14 cellular contexts compared by ENCODE assay signal in the genomic region with DNA sequence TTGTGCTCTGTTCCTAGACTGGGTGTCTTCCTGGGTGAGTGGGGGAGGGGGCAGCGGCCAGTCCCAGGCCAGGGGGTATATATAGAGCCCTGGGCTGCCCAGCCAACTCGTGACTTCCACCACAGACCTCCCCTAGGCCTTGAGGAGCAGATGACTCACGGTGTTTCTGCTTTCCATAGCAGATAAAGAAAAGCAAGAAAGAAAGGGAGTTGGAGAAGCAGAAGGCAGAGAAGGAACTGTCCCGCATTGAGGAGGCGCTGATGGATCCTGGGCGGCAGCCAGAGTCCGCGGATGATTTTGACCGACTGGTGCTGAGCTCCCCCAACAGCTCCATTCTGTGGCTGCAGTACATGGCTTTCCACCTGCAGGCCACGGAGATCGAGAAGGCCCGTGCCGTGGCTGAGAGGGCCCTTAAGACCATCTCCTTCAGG. TPM values are rescaled to one million over a fixed set of nuclear protein-coding genes. Genes with fewer than 3 reads are reported as not detected.
A peak's percentile ranks its signal among the peaks of the same experiment; 100 is the strongest.
DNase-seq lines count a peak whose midpoint lies in the region; ATAC-seq, FAIRE-seq and TF ChIP-seq lines count a peak whose summit lies in the region.
"Had no signal": no experiment of that assay in that cellular context is flagged by ENCODE, and none has a peak within 500 bp of the region (broad histone marks: within the 10 kb centered on the region; RNA-seq: fewer than 3 reads in every experiment).

No MANE protein-coding gene starts in this region.

- H3K27ac Mint-ChIP-seq in activated CD4-positive, alpha-beta T cell treated with anti-CD3 and anti-CD28 coated beads, Interleukin-2, amount 10 ng/mL, durations not matched to agents 24 days and 14 days, result peak overlapping the region; percentile 29
- no peak overlapping the region for H3K27ac Mint-ChIP-seq in activated CD4-positive, alpha-beta T cell treated with anti-CD3 and anti-CD28 coated beads, Interleukin-2, amount 10 ng/mL, durations not matched to agents 7 days and 5 days
- H3K27ac Mint-ChIP-seq in stimulated activated memory B cell treated with anti-CD40 and anti-IgM and Interleukin-4, amounts not matched to agents 10 μg/mL and 1 μg/mL and 100 μg/mL, for 72 hours, result peak overlapping the region; percentile 65
- H3K27ac Mint-ChIP-seq in GM23338, result no peak overlapping the region

- H4K20me1 ChIP-seq in K562 (replicated peaks; ENCODE audit: control insufficient read depth, insufficient read depth, low read length) (0 out of 2 replicates have a peak, but pooled peaks cover 3% of the 10 kb centered on the region), GM23338 (replicated peaks; ENCODE audit: insufficient read depth) (peaks cover 9% of the 10 kb centered on the region; the same call in 1 of the 2 replicates)

- no peaks in the 10 kb centered on the region for H3K27me3 ChIP-seq in K562 (ENCODE audit: control insufficient read depth in 2 of 2, insufficient read depth in 2 of 2, low read length in 2 of 2)
- no peaks in the 10 kb centered on the region for H3K27me3 ChIP-seq in right cardiac atrium (ENCODE audit: control insufficient read depth, insufficient read depth)
- no peaks in the 10 kb centered on the region for H3K27me3 ChIP-seq in GM23338 (ENCODE audit: insufficient read depth)

- TF ChIP-seq CTCF in K562 (IDR thresholded peaks at IDR 0.05 in 2 of 3, conservative IDR thresholded peaks at IDR 0.05 in 1 of 3; ENCODE audit: insufficient read depth in 2 of 3, low read depth in 1 of 3, low read length in 3 of 3) (no peak), GM23338 (conservative IDR thresholded peaks at IDR 0.05; ENCODE audit: low read depth in 2 of 2) (no peak)

- BruUV-seq in K562 (replicated peaks; lab: Mats Ljungman, UMichigan), result no TSS peak

- H3K9me2 ChIP-seq in GM23338 (ENCODE audit: insufficient read depth), result no peaks in the 10 kb centered on the region

- no peak overlapping the region for H3K4me3 Mint-ChIP-seq in activated CD4-positive, alpha-beta T cell treated with anti-CD3 and anti-CD28 coated beads, Interleukin-2, amount 10 ng/mL, durations not matched to agents 24 days and 14 days
- no peak overlapping the region for H3K4me3 Mint-ChIP-seq in activated CD4-positive, alpha-beta T cell treated with anti-CD3 and anti-CD28 coated beads, Interleukin-2, amount 10 ng/mL, durations not matched to agents 7 days and 5 days
- H3K4me3 Mint-ChIP-seq in stimulated activated memory B cell treated with anti-CD40 and anti-IgM and Interleukin-4, amounts not matched to agents 10 μg/mL and 1 μg/mL and 100 μg/mL, for 72 hours, result no peak overlapping the region
- H3K4me3 Mint-ChIP-seq in GM23338, result no peak overlapping the region
- H3K4me3 Mint-ChIP-seq: T-cell had no signal

- H3K9me1 ChIP-seq in K562 (ENCODE audit: control insufficient read depth, insufficient read depth, low read length), result no peaks in the 10 kb centered on the region

- H3K4me1 ChIP-seq in K562 (replicated peaks in 1 of 2; ENCODE audit: control insufficient read depth in 2 of 2, insufficient read depth in 2 of 2, low read length in 2 of 2) (no peaks in the 10 kb centered on the region; a peak in 2 of 5 replicates), right cardiac atrium (ENCODE audit: control insufficient read depth, insufficient read depth, low read length) (peaks cover 19% of the 10 kb centered on the region), GM23338 (ENCODE audit: insufficient read depth) (no peaks in the 10 kb centered on the region)

- no peak for FAIRE-seq in K562 (lab: Jason Lieb, UNC)

- peaks cover 93% of the 10 kb centered on the region; the same call in 2 of the 3 replicates for H3K36me3 ChIP-seq in K562 (ENCODE audit: control insufficient read depth, insufficient read depth, low read length)
- H3K36me3 ChIP-seq in GM23338 (ENCODE audit: insufficient read depth), result peaks cover 72% of the 10 kb centered on the region

- H3K27me3 Mint-ChIP-seq in activated CD4-positive, alpha-beta T cell treated with anti-CD3 and anti-CD28 coated beads, Interleukin-2, amount 10 ng/mL, durations not matched to agents 24 days and 14 days, result no peaks in the 10 kb centered on the region
- H3K27me3 Mint-ChIP-seq in activated CD4-positive, alpha-beta T cell treated with anti-CD3 and anti-CD28 coated beads, Interleukin-2, amount 10 ng/mL, durations not matched to agents 7 days and 5 days, result no peaks in the 10 kb centered on the region
- H3K27me3 Mint-ChIP-seq in stimulated activated memory B cell treated with anti-CD40 and anti-IgM and Interleukin-4, amounts not matched to agents 10 μg/mL and 1 μg/mL and 100 μg/mL, for 72 hours, result no peaks in the 10 kb centered on the region
- H3K27me3 Mint-ChIP-seq in GM23338 (ENCODE audit: insufficient read depth, low read depth, poor library complexity), result peaks cover 8% of the 10 kb centered on the region
- H3K27me3 Mint-ChIP-seq: T-cell had no signal

- H2AFZ ChIP-seq in K562 (ENCODE audit: low read depth, low read length) (no peak overlapping the region), GM23338 (no peak overlapping the region)

- H3K9me3 ChIP-seq in K562 (replicated peaks; ENCODE audit: control insufficient read depth, insufficient read depth, low read depth, low read length) (no peaks in the 10 kb centered on the region), right cardiac atrium (ENCODE audit: control insufficient read depth, low read length) (no peaks in the 10 kb centered on the region)

- in situ Hi-C loops in K562 (cut with MboI), result no loop called here

- no peak for DNase-seq in activated CD4-positive, alpha-beta T cell treated with anti-CD3 and anti-CD28 coated beads, Interleukin-2, amount 10 ng/mL, durations not matched to agents 24 days and 14 days
- no peak for DNase-seq in activated CD4-positive, alpha-beta T cell treated with anti-CD3 and anti-CD28 coated beads, Interleukin-2, amount 10 ng/mL, durations not matched to agents 7 days and 5 days
- DNase-seq in K562 (ENCODE audit: extremely low read depth in 1 of 4, low spot score in 3 of 4) (no peak), right cardiac atrium (peak; percentile 62 to 80 (median 80)), NCI-H146 treated with DMSO at 0.1 percent for 48 hours (lab: John Stamatoyannopoulos, UW; ENCODE audit: unreplicated experiment) (no peak), GM23338 (ENCODE audit: low spot score) (no peak)
- DNase-seq: 8988T, kidney glomerular epithelial cell, NCI-H187 treated with DMSO at 0.1 percent for 48 hours, T-cell had no signal

- H3F3A ChIP-seq in GM23338 (replicated peaks; ENCODE audit: low read depth), result no peaks in the 10 kb centered on the region

- no peak for TF ChIP-seq RAD21 in K562 (CRISPR knock-in tag; conservative IDR thresholded peaks at IDR 0.05 in 1 of 2, IDR thresholded peaks at IDR 0.05 in 1 of 2)

- peaks cover 11% of the 10 kb centered on the region for H3K4me1 Mint-ChIP-seq in activated CD4-positive, alpha-beta T cell treated with anti-CD3 and anti-CD28 coated beads, Interleukin-2, amount 10 ng/mL, durations not matched to agents 24 days and 14 days
- H3K4me1 Mint-ChIP-seq in activated CD4-positive, alpha-beta T cell treated with anti-CD3 and anti-CD28 coated beads, Interleukin-2, amount 10 ng/mL, durations not matched to agents 7 days and 5 days, result peaks cover 15% of the 10 kb centered on the region
- H3K4me1 Mint-ChIP-seq in stimulated activated memory B cell treated with anti-CD40 and anti-IgM and Interleukin-4, amounts not matched to agents 10 μg/mL and 1 μg/mL and 100 μg/mL, for 72 hours, result no peaks in the 10 kb centered on the region
- no peaks in the 10 kb centered on the region for H3K4me1 Mint-ChIP-seq in GM23338

- H3K4me2 ChIP-seq in K562 (ENCODE audit: insufficient read depth, low read length), result no peak overlapping the region
- H3K4me2 ChIP-seq in GM23338, result no peak overlapping the region

- no peak for TF ChIP-seq POLR2A in K562 (conservative IDR thresholded peaks at IDR 0.05)

- H3K9me3 Mint-ChIP-seq in activated CD4-positive, alpha-beta T cell treated with anti-CD3 and anti-CD28 coated beads, Interleukin-2, amount 10 ng/mL, durations not matched to agents 24 days and 14 days, result no peaks in the 10 kb centered on the region
- no peaks in the 10 kb centered on the region for H3K9me3 Mint-ChIP-seq in activated CD4-positive, alpha-beta T cell treated with anti-CD3 and anti-CD28 coated beads, Interleukin-2, amount 10 ng/mL, durations not matched to agents 7 days and 5 days
- H3K9me3 Mint-ChIP-seq in stimulated activated memory B cell treated with anti-CD40 and anti-IgM and Interleukin-4, amounts not matched to agents 10 μg/mL and 1 μg/mL and 100 μg/mL, for 72 hours, result no peaks in the 10 kb centered on the region
- H3K9me3 Mint-ChIP-seq in GM23338, result no peaks in the 10 kb centered on the region
- H3K9me3 Mint-ChIP-seq: T-cell had no signal

- TF ChIP-seq EP300 in K562 (IDR thresholded peaks at IDR 0.05; ENCODE audit: low read length), result no peak

- POLR2A ChIA-PET in activated CD4-positive, alpha-beta T cell treated with anti-CD3 and anti-CD28 coated beads, Interleukin-2, amount 10 ng/mL, durations not matched to agents 7 days and 5 days (lab: Charles Lee), result no interaction called here
- POLR2A ChIA-PET in K562 (lab: Yijun Ruan, JAX), result interaction anchor here (0.6 to 1.6 kb wide), 3 partner anchors 12 to 136 kb away, joined by 3 to 6 read pairs (median 3); no protein-coding TSS in a partner anchor

- no peaks in the 10 kb centered on the region for H3K79me2 ChIP-seq in K562 (ENCODE audit: control insufficient read depth, insufficient read depth, low read length)
- H3K79me2 ChIP-seq in GM23338 (replicated peaks; ENCODE audit: insufficient read depth), result no peaks in the 10 kb centered on the region

- H3K36me3 Mint-ChIP-seq in activated CD4-positive, alpha-beta T cell treated with anti-CD3 and anti-CD28 coated beads, Interleukin-2, amount 10 ng/mL, durations not matched to agents 24 days and 14 days (ENCODE audit: low read depth), result peaks cover 73% of the 10 kb centered on the region
- H3K36me3 Mint-ChIP-seq in activated CD4-positive, alpha-beta T cell treated with anti-CD3 and anti-CD28 coated beads, Interleukin-2, amount 10 ng/mL, durations not matched to agents 7 days and 5 days (ENCODE audit: low read depth), result peaks cover 69% of the 10 kb centered on the region
- peaks cover 73% of the 10 kb centered on the region for H3K36me3 Mint-ChIP-seq in stimulated activated memory B cell treated with anti-CD40 and anti-IgM and Interleukin-4, amounts not matched to agents 10 μg/mL and 1 μg/mL and 100 μg/mL, for 72 hours
- peaks cover 89% of the 10 kb centered on the region for H3K36me3 Mint-ChIP-seq in GM23338 (ENCODE audit: low read depth)

- H3K27ac ChIP-seq in K562 (ENCODE audit: extremely low read depth, low read depth, low read length) (no peak overlapping the region), right cardiac atrium (ENCODE audit: low read length) (peak overlapping the region; percentile 15), GM23338 (ENCODE audit: low read depth) (no peak overlapping the region)

- CTCF ChIA-PET in activated CD4-positive, alpha-beta T cell treated with anti-CD3 and anti-CD28 coated beads, Interleukin-2, amount 10 ng/mL, durations not matched to agents 7 days and 5 days (lab: Charles Lee), result interaction anchor here (0.5 to 3.3 kb wide), 4 partner anchors 8 to 894 kb away, joined by 3 to 9 read pairs (median 4); no protein-coding TSS in a partner anchor
- CTCF ChIA-PET in K562 (lab: Yijun Ruan, JAX; ENCODE audit: low intra/inter-chr PET ratio), result no interaction called here

- H3K4me3 ChIP-seq in K562, result no peak overlapping the region
- no peak overlapping the region for H3K4me3 ChIP-seq in right cardiac atrium (ENCODE audit: low read length)
- no peak overlapping the region for H3K4me3 ChIP-seq in GM23338

- intact Hi-C loops in activated CD4-positive, alpha-beta T cell treated with anti-CD3 and anti-CD28 coated beads, Interleukin-2, amount 10 ng/mL, durations not matched to agents 24 days and 14 days (cut with micrococcal nuclease), result no loop called here
- intact Hi-C loops in K562 (cut with micrococcal nuclease), result no loop called here
- intact Hi-C loops in right cardiac atrium (cut with DNase I), result no loop called here

- no peak overlapping the region for H3K9ac ChIP-seq in K562 (ENCODE audit: insufficient read depth in 1 of 2, low read depth in 2 of 2, low read length in 2 of 2)

- 85% methylated on average over 6 of the region's 13 CpGs for WGBS in K562 (ENCODE audit: insufficient coverage, low coverage, missing lambda C conversion rate)
- 61% methylated on average over 13 of the region's 13 CpGs for WGBS in right cardiac atrium

- ATAC-seq in K562, result no peak
- ATAC-seq in right cardiac atrium, result peak; percentile 9
- no peak for ATAC-seq in stimulated activated memory B cell treated with anti-CD40 and anti-IgM and Interleukin-4, amounts not matched to agents 10 μg/mL and 1 μg/mL and 100 μg/mL, for 72 hours
- ATAC-seq in GM23338, result no peak
- ATAC-seq in SK-N-SH treated with all-trans-retinoic acid at 6 μM for 48 hours, result no peak
- ATAC-seq: esophagus mucosa, T-cell had no signal

RNA-seq across cellular contexts. Expression of gene CALHM2, which starts 10.1 kb away (rescaled TPM):
- 14.0 and 17.5 TPM in 2 replicates for total RNA-seq in activated CD4-positive, alpha-beta T cell treated with anti-CD3 and anti-CD28 coated beads, Interleukin-2, amount 10 ng/mL, durations not matched to agents 24 days and 14 days
- 100 to 1,000 TPM in 1 of 2 experiments, 10 to 100 TPM in 1; 89.6 to 109 TPM for total RNA-seq in activated CD4-positive, alpha-beta T cell treated with anti-CD3 and anti-CD28 coated beads, Interleukin-2, amount 10 ng/mL, durations not matched to agents 7 days and 5 days
- total RNA-seq in K562 (2011; cell fraction: chromatin; rRNA removed; ENCODE audit: low replicate concordance), result not detected in 2 replicates
- not detected in 2 replicates for total RNA-seq in K562 (2011; cell fraction: nucleolus; rRNA removed)
- not detected in 2 replicates for total RNA-seq in K562 (2011; cell fraction: nucleoplasm; rRNA removed)
- not detected in 2 replicates for total RNA-seq in K562 (2014; rRNA removed)
- total RNA-seq in K562 (2014; rRNA removed; fragmentation: Illumina TruSeq; extraction: Trizol), result not detected in 2 replicates
- not detected in 2 replicates for total RNA-seq in K562 (2015; rRNA removed; fragmentation: Illumina TruSeq; extraction: Trizol)
- 0.16 TPM in 1 of 2 replicates, not detected in the other for total RNA-seq in K562 (2021)
- polyA plus RNA-seq in K562 (2011; rRNA removed), result 0.08 and 0.39 TPM in 2 replicates
- polyA plus RNA-seq in K562 (2011; cell fraction: cytosol; rRNA removed), result 0.10 and 0.41 TPM in 2 replicates
- 0.17 and 0.35 TPM in 2 replicates for polyA plus RNA-seq in K562 (2011; cell fraction: nucleus; rRNA removed)
- 1.3 and 1.7 TPM in 2 replicates for polyA plus RNA-seq in K562 (2012)
- polyA plus RNA-seq in K562 (2014; fragmentation: Illumina TruSeq; extraction: Trizol), result not detected in 2 replicates
- polyA plus RNA-seq in K562 (2014; fragmentation: Nextera tagmentation; extraction: Ambion mirVana), result under 1 TPM; 0.13 to 0.14 TPM
- polyA plus RNA-seq in K562 (2014; rRNA removed), result not detected in 2 replicates
- not detected in 2 replicates for polyA minus RNA-seq in K562 (2011; rRNA and poly(A)+ RNA removed)
- 0.73 TPM in 1 of 2 replicates, not detected in the other for polyA minus RNA-seq in K562 (2011; cell fraction: cytosol; rRNA and poly(A)+ RNA removed)
- 0.22 TPM in 1 of 2 replicates, not detected in the other for polyA minus RNA-seq in K562 (2011; cell fraction: nucleus; rRNA and poly(A)+ RNA removed)
- total RNA-seq in right cardiac atrium, result 10 to 100 TPM; 24.6 to 31.9 (median 30.3) TPM
- 22.1 TPM for polyA plus RNA-seq in right cardiac atrium
- 2.1 and 2.7 TPM in 2 replicates for total RNA-seq in GM23338 (2014; rRNA removed; shearing (Covaris generic))
- 2.1 and 2.2 TPM in 2 replicates for polyA plus RNA-seq in GM23338 (2016; fragmentation: Nextera tagmentation; extraction: Ambion mirVana)

RNA-seq across cellular contexts. Expression of gene CALHM1, which starts 16.7 kb away (rescaled TPM):
- total RNA-seq in activated CD4-positive, alpha-beta T cell treated with anti-CD3 and anti-CD28 coated beads, Interleukin-2, amount 10 ng/mL, durations not matched to agents 24 days and 14 days, result not detected in 2 replicates
- total RNA-seq in activated CD4-positive, alpha-beta T cell treated with anti-CD3 and anti-CD28 coated beads, Interleukin-2, amount 10 ng/mL, durations not matched to agents 7 days and 5 days, result under 1 TPM; 0.12 to 0.21 TPM
- not detected in 2 replicates for total RNA-seq in K562 (2011; cell fraction: chromatin; rRNA removed; ENCODE audit: low replicate concordance)
- total RNA-seq in K562 (2011; cell fraction: nucleolus; rRNA removed), result not detected in 2 replicates
- total RNA-seq in K562 (2011; cell fraction: nucleoplasm; rRNA removed), result not detected in 2 replicates
- not detected in 2 replicates for total RNA-seq in K562 (2014; rRNA removed)
- total RNA-seq in K562 (2014; rRNA removed; fragmentation: Illumina TruSeq; extraction: Trizol), result not detected in 2 replicates
- total RNA-seq in K562 (2015; rRNA removed; fragmentation: Illumina TruSeq; extraction: Trizol), result not detected in 2 replicates
- not detected in 2 replicates for total RNA-seq in K562 (2021)
- not detected in 2 replicates for polyA plus RNA-seq in K562 (2011; rRNA removed)
- not detected in 2 replicates for polyA plus RNA-seq in K562 (2011; cell fraction: cytosol; rRNA removed)
- not detected in 2 replicates for polyA plus RNA-seq in K562 (2011; cell fraction: nucleus; rRNA removed)
- not detected in 2 replicates for polyA plus RNA-seq in K562 (2012)
- not detected in 2 replicates for polyA plus RNA-seq in K562 (2014; fragmentation: Illumina TruSeq; extraction: Trizol)
- under 1 TPM in 1 of 2 experiments, not detected in 1; 0.03 TPM for polyA plus RNA-seq in K562 (2014; fragmentation: Nextera tagmentation; extraction: Ambion mirVana)
- polyA plus RNA-seq in K562 (2014; rRNA removed), result not detected in 2 replicates
- polyA minus RNA-seq in K562 (2011; rRNA and poly(A)+ RNA removed), result not detected in 2 replicates
- not detected in 2 replicates for polyA minus RNA-seq in K562 (2011; cell fraction: cytosol; rRNA and poly(A)+ RNA removed)
- not detected in 2 replicates for polyA minus RNA-seq in K562 (2011; cell fraction: nucleus; rRNA and poly(A)+ RNA removed)
- not detected for total RNA-seq in right cardiac atrium
- not detected for polyA plus RNA-seq in right cardiac atrium
- 0.93 TPM in 1 of 2 replicates, not detected in the other for total RNA-seq in GM23338 (2014; rRNA removed; shearing (Covaris generic))
- 0.11 and 0.16 TPM in 2 replicates for polyA plus RNA-seq in GM23338 (2016; fragmentation: Nextera tagmentation; extraction: Ambion mirVana)
- total RNA-seq: aorta, T-cell had no signal
- polyA plus RNA-seq: aorta had no signal

RNA-seq across cellular contexts. Expression of gene CALHM3, which starts 37.0 kb away (rescaled TPM):
- total RNA-seq in activated CD4-positive, alpha-beta T cell treated with anti-CD3 and anti-CD28 coated beads, Interleukin-2, amount 10 ng/mL, durations not matched to agents 24 days and 14 days, result not detected in 2 replicates
- total RNA-seq in activated CD4-positive, alpha-beta T cell treated with anti-CD3 and anti-CD28 coated beads, Interleukin-2, amount 10 ng/mL, durations not matched to agents 7 days and 5 days, result under 1 TPM in 1 of 2 experiments, not detected in 1; 0.17 TPM
- total RNA-seq in K562 (2011; cell fraction: chromatin; rRNA removed; ENCODE audit: low replicate concordance), result not detected in 2 replicates
- not detected in 2 replicates for total RNA-seq in K562 (2011; cell fraction: nucleolus; rRNA removed)
- total RNA-seq in K562 (2011; cell fraction: nucleoplasm; rRNA removed), result not detected in 2 replicates
- total RNA-seq in K562 (2014; rRNA removed) (not detected in 2 replicates), K562 (2014; rRNA removed; fragmentation: Illumina TruSeq; extraction: Trizol) (not detected in 2 replicates), K562 (2015; rRNA removed; fragmentation: Illumina TruSeq; extraction: Trizol) (not detected in 2 replicates), K562 (2021) (not detected in 2 replicates), right cardiac atrium (not detected)
- polyA plus RNA-seq in K562 (2011; rRNA removed) (not detected in 2 replicates), K562 (2014; fragmentation: Illumina TruSeq; extraction: Trizol) (not detected in 2 replicates), K562 (2014; fragmentation: Nextera tagmentation; extraction: Ambion mirVana) (not detected), K562 (2014; rRNA removed) (not detected in 2 replicates), right cardiac atrium (not detected), GM23338 (2016; fragmentation: Nextera tagmentation; extraction: Ambion mirVana) (0.19 TPM in 1 of 2 replicates, not detected in the other)
- not detected in 2 replicates for polyA plus RNA-seq in K562 (2011; cell fraction: cytosol; rRNA removed)
- not detected in 2 replicates for polyA plus RNA-seq in K562 (2011; cell fraction: nucleus; rRNA removed)
- 0.10 TPM in 1 of 2 replicates, not detected in the other for polyA plus RNA-seq in K562 (2012)
- not detected in 2 replicates for polyA minus RNA-seq in K562 (2011; rRNA and poly(A)+ RNA removed)
- polyA minus RNA-seq in K562 (2011; cell fraction: cytosol; rRNA and poly(A)+ RNA removed), result not detected in 2 replicates
- polyA minus RNA-seq in K562 (2011; cell fraction: nucleus; rRNA and poly(A)+ RNA removed), result not detected in 2 replicates
- total RNA-seq in GM23338 (2014; rRNA removed; shearing (Covaris generic)), result 0.14 TPM in 1 of 2 replicates, not detected in the other
- total RNA-seq: aorta, esophagus mucosa, T-cell had no signal
- polyA plus RNA-seq: aorta had no signal

RNA-seq across cellular contexts. Expression of gene PDCD11, which starts 45.6 kb away (rescaled TPM):
- 103 and 105 TPM in 2 replicates for total RNA-seq in activated CD4-positive, alpha-beta T cell treated with anti-CD3 and anti-CD28 coated beads, Interleukin-2, amount 10 ng/mL, durations not matched to agents 24 days and 14 days
- 10 to 100 TPM; 43.4 to 51.8 TPM for total RNA-seq in activated CD4-positive, alpha-beta T cell treated with anti-CD3 and anti-CD28 coated beads, Interleukin-2, amount 10 ng/mL, durations not matched to agents 7 days and 5 days
- 243 and 353 TPM in 2 replicates for total RNA-seq in K562 (2011; cell fraction: chromatin; rRNA removed; ENCODE audit: low replicate concordance)
- 172 and 186 TPM in 2 replicates for total RNA-seq in K562 (2011; cell fraction: nucleolus; rRNA removed)
- 173 and 175 TPM in 2 replicates for total RNA-seq in K562 (2011; cell fraction: nucleoplasm; rRNA removed)
- total RNA-seq in K562 (2014; rRNA removed) (50.0 and 58.4 TPM in 2 replicates), K562 (2014; rRNA removed; fragmentation: Illumina TruSeq; extraction: Trizol) (51.1 and 52.9 TPM in 2 replicates), K562 (2015; rRNA removed; fragmentation: Illumina TruSeq; extraction: Trizol) (55.0 and 57.8 TPM in 2 replicates), K562 (2021) (73.8 and 74.1 TPM in 2 replicates), right cardiac atrium (10 to 100 TPM in 3 of 4 donors, 1 to 10 TPM in 1; 9.4 to 15.7 (median 12.1) TPM)
- polyA plus RNA-seq in K562 (2011; rRNA removed) (29.4 and 31.5 TPM in 2 replicates), K562 (2014; fragmentation: Illumina TruSeq; extraction: Trizol) (49.5 and 57.4 TPM in 2 replicates), K562 (2014; fragmentation: Nextera tagmentation; extraction: Ambion mirVana) (10 to 100 TPM; 14.8 to 18.8 TPM), K562 (2014; rRNA removed) (36.6 and 43.5 TPM in 2 replicates), right cardiac atrium (7.6 TPM), GM23338 (2016; fragmentation: Nextera tagmentation; extraction: Ambion mirVana) (87.8 and 99.9 TPM in 2 replicates)
- polyA plus RNA-seq in K562 (2011; cell fraction: cytosol; rRNA removed), result 17.6 and 19.8 TPM in 2 replicates
- polyA plus RNA-seq in K562 (2011; cell fraction: nucleus; rRNA removed), result 112 and 186 TPM in 2 replicates
- polyA plus RNA-seq in K562 (2012), result 27.8 and 41.2 TPM in 2 replicates
- polyA minus RNA-seq in K562 (2011; rRNA and poly(A)+ RNA removed), result 61.4 and 76.9 TPM in 2 replicates
- 36.2 and 44.5 TPM in 2 replicates for polyA minus RNA-seq in K562 (2011; cell fraction: cytosol; rRNA and poly(A)+ RNA removed)
- 68.0 and 83.0 TPM in 2 replicates for polyA minus RNA-seq in K562 (2011; cell fraction: nucleus; rRNA and poly(A)+ RNA removed)
- 67.0 and 82.1 TPM in 2 replicates for total RNA-seq in GM23338 (2014; rRNA removed; shearing (Covaris generic))

RNA-seq across cellular contexts. Expression of gene ATP5MK, which starts 45.8 kb away (rescaled TPM):
- 477 and 504 TPM in 2 replicates for total RNA-seq in activated CD4-positive, alpha-beta T cell treated with anti-CD3 and anti-CD28 coated beads, Interleukin-2, amount 10 ng/mL, durations not matched to agents 24 days and 14 days
- total RNA-seq in activated CD4-positive, alpha-beta T cell treated with anti-CD3 and anti-CD28 coated beads, Interleukin-2, amount 10 ng/mL, durations not matched to agents 7 days and 5 days, result 100 to 1,000 TPM; 260 to 276 TPM
- total RNA-seq in K562 (2011; cell fraction: chromatin; rRNA removed; ENCODE audit: low replicate concordance), result 16.2 and 22.9 TPM in 2 replicates
- total RNA-seq in K562 (2011; cell fraction: nucleolus; rRNA removed), result 27.9 and 39.9 TPM in 2 replicates
- total RNA-seq in K562 (2011; cell fraction: nucleoplasm; rRNA removed), result 41.8 and 43.8 TPM in 2 replicates
- total RNA-seq in K562 (2014; rRNA removed) (182 and 185 TPM in 2 replicates), K562 (2014; rRNA removed; fragmentation: Illumina TruSeq; extraction: Trizol) (741 and 857 TPM in 2 replicates), K562 (2015; rRNA removed; fragmentation: Illumina TruSeq; extraction: Trizol) (634 and 717 TPM in 2 replicates), K562 (2021) (497 and 564 TPM in 2 replicates), right cardiac atrium (100 to 1,000 TPM; 819 to 995 (median 889) TPM)
- polyA plus RNA-seq in K562 (2011; rRNA removed) (564 and 776 TPM in 2 replicates), K562 (2014; fragmentation: Illumina TruSeq; extraction: Trizol) (906 and 923 TPM in 2 replicates), K562 (2014; fragmentation: Nextera tagmentation; extraction: Ambion mirVana) (1,000 to 10,000 TPM; 1,599 to 1,810 TPM), K562 (2014; rRNA removed) (553 and 576 TPM in 2 replicates), right cardiac atrium (3,797 TPM), GM23338 (2016; fragmentation: Nextera tagmentation; extraction: Ambion mirVana) (1,139 and 1,414 TPM in 2 replicates)
- polyA plus RNA-seq in K562 (2011; cell fraction: cytosol; rRNA removed), result 227 and 423 TPM in 2 replicates
- 93.9 and 163 TPM in 2 replicates for polyA plus RNA-seq in K562 (2011; cell fraction: nucleus; rRNA removed)
- 379 and 888 TPM in 2 replicates for polyA plus RNA-seq in K562 (2012)
- polyA minus RNA-seq in K562 (2011; rRNA and poly(A)+ RNA removed), result 84.3 and 84.5 TPM in 2 replicates
- polyA minus RNA-seq in K562 (2011; cell fraction: cytosol; rRNA and poly(A)+ RNA removed), result 15.6 and 24.4 TPM in 2 replicates
- 11.3 and 16.1 TPM in 2 replicates for polyA minus RNA-seq in K562 (2011; cell fraction: nucleus; rRNA and poly(A)+ RNA removed)
- total RNA-seq in GM23338 (2014; rRNA removed; shearing (Covaris generic)), result 227 and 351 TPM in 2 replicates

Comparison
In these comparisons a context has a peak if more than half of its experiments do, and no peak if none do; other contexts are left out.
1. H3K27ac Mint-ChIP-seq: peak in activated CD4-positive, alpha-beta T cell treated with anti-CD3 and anti-CD28 coated beads, Interleukin-2, amount 10 ng/mL, durations not matched to agents 24 days and 14 days (single experiment) and stimulated activated memory B cell treated with anti-CD40 and anti-IgM and Interleukin-4, amounts not matched to agents 10 μg/mL and 1 μg/mL and 100 μg/mL, for 72 hours (single experiment); none in activated CD4-positive, alpha-beta T cell treated with anti-CD3 and anti-CD28 coated beads, Interleukin-2, amount 10 ng/mL, durations not matched to agents 7 days and 5 days (single experiment) and GM23338 (single experiment).
2. DNase-seq: peak in right cardiac atrium (3 of 3); none in activated CD4-positive, alpha-beta T cell treated with anti-CD3 and anti-CD28 coated beads, Interleukin-2, amount 10 ng/mL, durations not matched to agents 24 days and 14 days (single experiment), activated CD4-positive, alpha-beta T cell treated with anti-CD3 and anti-CD28 coated beads, Interleukin-2, amount 10 ng/mL, durations not matched to agents 7 days and 5 days (single experiment), K562 (0 of 4), NCI-H146 treated with DMSO at 0.1 percent for 48 hours (single experiment) and GM23338 (single experiment).
3. ATAC-seq: peak in right cardiac atrium (2 of 2); none in K562 (single experiment), stimulated activated memory B cell treated with anti-CD40 and anti-IgM and Interleukin-4, amounts not matched to agents 10 μg/mL and 1 μg/mL and 100 μg/mL, for 72 hours (single experiment), GM23338 (single experiment) and SK-N-SH treated with all-trans-retinoic acid at 6 μM for 48 hours (single experiment).